18 cellular contexts compared by ENCODE assay signal in genomic region chr16:9900576-9900975, GRCh38.
DNase-seq lines count a peak whose midpoint lies in the region; ATAC-seq, FAIRE-seq and TF ChIP-seq lines count a peak whose summit lies in the region.
"Had no signal": no experiment of that assay in that cellular context is flagged by ENCODE, and none has a peak within 500 bp of the region (broad histone marks: within the 10 kb centered on the region; RNA-seq: fewer than 3 reads in every experiment).

No MANE protein-coding gene starts in this region.

- no peak overlapping the region for H4K91ac ChIP-seq in H1 (replicated peaks; ENCODE audit: insufficient read length, low read length)

- no peak overlapping the region for H3K4me3 ChIP-seq in left ventricle myocardium inferior
- H3K4me3 ChIP-seq in H1 (ENCODE audit: extremely low read depth in 1 of 4, insufficient read depth in 2 of 4, low read depth in 3 of 4, low read length in 4 of 4) = no peak overlapping the region
- H3K4me3 ChIP-seq in retinal pigment epithelial cell (ENCODE audit: low read length) = no peak overlapping the region

- peaks cover 3% of the 10 kb centered on the region for H3K27me3 ChIP-seq in left ventricle myocardium inferior (ENCODE audit: low read depth)
- H3K27me3 ChIP-seq in H1 (replicated peaks in 1 of 4; ENCODE audit: control insufficient read depth in 3 of 4, extremely low read depth in 1 of 4, insufficient read depth in 3 of 4, low read length in 3 of 4) = no peaks in the 10 kb centered on the region

- H2BK12ac ChIP-seq in H1 (ENCODE audit: low read depth, low read length) = no peak overlapping the region

- intact Hi-C loops in left ventricle myocardium superior (cut with micrococcal nuclease) (no loop called here), left ventricle myocardium inferior (cut with micrococcal nuclease) (no loop called here)

- CTCF ChIA-PET in H1 (lab: Charles Lee; ENCODE audit: partially characterized antibody) = interaction anchor here (0.9 to 1.7 kb wide), 2 partner anchors 15 to 254 kb away, joined by 3 to 4 read pairs; no protein-coding TSS in a partner anchor

- H3K4ac ChIP-seq in H1 (replicated peaks; ENCODE audit: insufficient read length, low read depth, low read length) = no peak overlapping the region

- no peak overlapping the region for H3K4me2 ChIP-seq in H1 (ENCODE audit: insufficient read depth in 1 of 2, low read depth in 2 of 2, low read length in 2 of 2)

- TF ChIP-seq CTCF in left ventricle myocardium inferior (IDR thresholded peaks at IDR 0.05; ENCODE audit: borderline replicate concordance) (no peak), H1 (IDR thresholded peaks at IDR 0.05; ENCODE audit: control extremely low read depth in 1 of 3, insufficient read depth in 1 of 3, low read depth in 1 of 3, low read length in 3 of 3) (no peak), retinal pigment epithelial cell (conservative IDR thresholded peaks at IDR 0.05; ENCODE audit: low read depth, low read length) (no peak)

- H3K56ac ChIP-seq in H1 (replicated peaks; ENCODE audit: insufficient read length, low read depth, low read length) = no peak overlapping the region

- no peak overlapping the region for H2BK15ac ChIP-seq in H1 (ENCODE audit: low read length)

- H3K23me2 ChIP-seq in H1 (ENCODE audit: low read depth, low read length) = no peaks in the 10 kb centered on the region

- TF ChIP-seq POLR2A in H1 (IDR thresholded peaks at IDR 0.05; ENCODE audit: control extremely low read depth in 1 of 2, low read depth in 2 of 2, low read length in 2 of 2) = no peak

- POLR2A ChIA-PET in H1 (lab: Charles Lee; ENCODE audit: partially characterized antibody) = no interaction called here

- no peak overlapping the region for H4K8ac ChIP-seq in H1 (ENCODE audit: extremely low read depth, insufficient read depth, low read length)

- no peak overlapping the region for H4K5ac ChIP-seq in H1 (ENCODE audit: insufficient read length, low read depth, low read length)

- H2AK5ac ChIP-seq in H1 (ENCODE audit: low read depth, low read length) = no peak overlapping the region

- H3K14ac ChIP-seq in H1 (ENCODE audit: insufficient read length) = no peak overlapping the region

- WGBS in H1 (ENCODE audit: extremely low coverage in 1 of 2, insufficient coverage in 1 of 2, insufficient read length in 1 of 2, insufficient replicate concordance in 2 of 2, low coverage in 1 of 2, low lambda C conversion rate in 2 of 2, missing lambda C conversion rate in 1 of 2), 2 experiments = 99% methylated on average over 4 of the region's 4 CpGs; no CpG with 5 or more reads in 1 of the 2 experiments

- TF ChIP-seq EP300 in H1 (IDR thresholded peaks at IDR 0.05; ENCODE audit: borderline replicate concordance in 1 of 2, low read depth in 2 of 2, low read length in 2 of 2) = no peak

- H3K79me2 ChIP-seq in H1 (ENCODE audit: control insufficient read depth in 1 of 2, insufficient read depth in 2 of 2, low read length in 2 of 2) = no peaks in the 10 kb centered on the region

- peak; percentile 51 for ATAC-seq in left ventricle myocardium superior

- H3K18ac ChIP-seq in H1 (ENCODE audit: extremely low read depth, low read length) = no peak overlapping the region

- FAIRE-seq in H1 (lab: Jason Lieb, UNC) = no peak
- FAIRE-seq: GM12891, GM18507 had no signal

- H3K36me3 ChIP-seq in left ventricle myocardium inferior = no peaks in the 10 kb centered on the region
- no peaks in the 10 kb centered on the region for H3K36me3 ChIP-seq in H1 (ENCODE audit: control insufficient read depth in 2 of 4, insufficient read depth in 4 of 4, low read length in 3 of 4)

- H4K20me1 ChIP-seq in H1 (replicated peaks in 1 of 2; ENCODE audit: control insufficient read depth in 1 of 2, insufficient read depth in 2 of 2, low read length in 2 of 2) = no peaks in the 10 kb centered on the region

- no peaks in the 10 kb centered on the region for H3K9me3 ChIP-seq in left ventricle myocardium inferior (replicated peaks)
- H3K9me3 ChIP-seq in H1 (ENCODE audit: insufficient read depth in 2 of 2, low read depth in 1 of 2, low read length in 1 of 2) = no peaks in the 10 kb centered on the region

- no peak for TF ChIP-seq RAD21 in H1 (IDR thresholded peaks at IDR 0.05 in 1 of 2, conservative IDR thresholded peaks at IDR 0.05 in 1 of 2; ENCODE audit: low read depth in 2 of 2, low read length in 2 of 2)

- H2BK5ac ChIP-seq in H1 (ENCODE audit: low read depth, low read length) = 0 out of 2 replicates have a peak overlapping the region, but pooled peaks have one; percentile 21

- no peaks in the 10 kb centered on the region for H3K79me1 ChIP-seq in H1 (ENCODE audit: low read depth, low read length)

- H3K27ac ChIP-seq in left ventricle myocardium inferior (replicated peaks) (no peak overlapping the region), H1 (ENCODE audit: low read depth, low read length) (no peak overlapping the region)

- no peak overlapping the region for H2BK120ac ChIP-seq in H1 (replicated peaks; ENCODE audit: low read depth, low read length)

- no peak overlapping the region for H3K9ac ChIP-seq in H1 (replicated peaks in 1 of 4; ENCODE audit: extremely low read depth in 1 of 4, low read depth in 3 of 4, low read length in 3 of 4)

- no peak overlapping the region for H2AFZ ChIP-seq in H1 (ENCODE audit: low read length)

- DNase-seq in left ventricle myocardium superior (no peak), left ventricle myocardium inferior (no peak), H1 (ENCODE audit: low read depth in 1 of 2, low spot score in 2 of 2) (no peak), retinal pigment epithelial cell (ENCODE audit: low read depth) (peak; percentile 48)
- DNase-seq in activated naive CD4-positive, alpha-beta T cell (lab: John Stamatoyannopoulos, UW) = no peak
- no peak for DNase-seq in activated CD4-positive, alpha-beta T cell treated with anti-CD3 and anti-CD28 coated beads, Interleukin-2, amount 50 U/mL, for 4 hours
- DNase-seq: 8988T; C1 segment of cervical spinal cord; Calu3; CD4-positive, alpha-beta memory T cell; COR-L47; DMS53; GF-D8; GOT3; H7; HCEC 1CT had no signal

- H3K4me1 ChIP-seq in left ventricle myocardium inferior (no peaks in the 10 kb centered on the region), H1 (replicated peaks in 1 of 4; ENCODE audit: control insufficient read depth in 3 of 4, insufficient read depth in 4 of 4, low read length in 3 of 4) (no peaks in the 10 kb centered on the region)

- H3K23ac ChIP-seq in H1 (ENCODE audit: insufficient read length) = no peak overlapping the region

- H2BK20ac ChIP-seq in H1 (ENCODE audit: low read length) = no peak overlapping the region

TF ChIP-seq in H1, 55 proteins besides CTCF, POLR2A, EP300 and RAD21:
- TF ChIP-seq BRCA1 (IDR thresholded peaks at IDR 0.05; ENCODE audit: low read depth, low read length) (no peak), SP4 (IDR thresholded peaks at IDR 0.05; ENCODE audit: low read length) (no peak), HDAC6 (IDR thresholded peaks at IDR 0.05; ENCODE audit: low read depth, low read length) (no peak), TCF12 (IDR thresholded peaks at IDR 0.05; ENCODE audit: low read depth, low read length) (no peak), ATF2 (IDR thresholded peaks at IDR 0.05; ENCODE audit: low read length) (no peak), RBBP5 (IDR thresholded peaks at IDR 0.05; ENCODE audit: borderline replicate concordance, low read depth, low read length) (no peak)
